Comparison of ENCODE assay signal across 8 cellular contexts in the genomic region with DNA sequence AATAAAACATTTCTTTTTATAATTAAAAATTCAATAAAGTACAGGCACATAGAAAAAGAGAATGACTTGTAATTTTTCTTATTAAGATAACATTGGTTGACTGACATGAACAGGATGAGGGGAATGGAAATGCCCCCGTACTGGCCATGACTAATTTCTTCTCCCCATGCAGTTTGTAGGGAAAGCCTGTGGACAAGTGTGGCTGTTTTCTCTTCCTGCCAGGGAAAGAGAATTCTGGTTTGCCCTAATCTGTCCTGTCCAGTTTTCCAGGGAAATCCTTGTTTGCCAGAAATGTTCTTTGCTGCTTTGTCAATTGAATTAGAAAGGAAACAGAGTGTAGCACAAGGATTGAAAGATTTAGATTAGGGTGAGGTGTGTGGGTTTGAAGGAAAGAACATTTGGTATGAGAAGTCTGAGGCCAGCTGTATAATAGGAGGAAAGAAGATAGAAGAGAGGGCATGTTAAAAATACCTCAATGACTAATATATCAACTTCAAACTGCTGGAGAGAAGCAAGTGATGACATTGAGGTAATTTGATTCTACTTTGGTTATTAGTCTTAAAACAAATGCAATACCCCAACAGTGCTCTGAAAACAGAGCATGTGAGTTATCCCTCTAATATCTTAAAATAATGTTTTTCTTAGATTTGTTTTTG.
A peak's percentile ranks its signal among the peaks of the same experiment; 100 is the strongest.
DNase-seq lines count a peak whose midpoint lies in the region; ATAC-seq lines count a peak whose summit lies in the region.

No MANE protein-coding gene starts in this region.

- ATAC-seq in GM18519 (IDR thresholded peaks at IDR 0.05; ENCODE audit: low FRiP score, unreplicated experiment): peak; percentile 86
- ATAC-seq in GM21576 (IDR thresholded peaks at IDR 0.05; ENCODE audit: unreplicated experiment): peak; percentile 88
- ATAC-seq in HG03432 (IDR thresholded peaks at IDR 0.05; ENCODE audit: unreplicated experiment): peak; percentile 95
- peak; percentile 90 for ATAC-seq in left ventricle myocardium superior
- no peak for ATAC-seq in activated CD8-positive, alpha-beta T cell treated with anti-CD3 and anti-CD28 coated beads, Interleukin-2, amount 10 ng/mL, durations not matched to agents 7 days and 5 days

- POLR2A ChIA-PET in activated CD8-positive, alpha-beta T cell treated with anti-CD3 and anti-CD28 coated beads, Interleukin-2, amount 10 ng/mL, durations not matched to agents 7 days and 5 days (lab: Charles Lee): no interaction called here

- H3K4me3 Mint-ChIP-seq in activated CD8-positive, alpha-beta T cell treated with anti-CD3 and anti-CD28 coated beads, Interleukin-2, amount 10 ng/mL, durations not matched to agents 7 days and 5 days: no peak overlapping the region

- H3K27ac Mint-ChIP-seq in activated CD8-positive, alpha-beta T cell treated with anti-CD3 and anti-CD28 coated beads, Interleukin-2, amount 10 ng/mL, durations not matched to agents 7 days and 5 days: no peak overlapping the region

- DNase-seq in left ventricle myocardium superior (no peak), NCI-H524 treated with DMSO at 0.1 percent for 48 hours (lab: John Stamatoyannopoulos, UW) (no peak), RKO (ENCODE audit: low spot score) (no peak), NCI-H1048 (lab: John Stamatoyannopoulos, UW) (no peak)
- DNase-seq in activated CD8-positive, alpha-beta T cell treated with anti-CD3 and anti-CD28 coated beads, Interleukin-2, amount 10 ng/mL, durations not matched to agents 7 days and 5 days: no peak

- H3K36me3 Mint-ChIP-seq in activated CD8-positive, alpha-beta T cell treated with anti-CD3 and anti-CD28 coated beads, Interleukin-2, amount 10 ng/mL, durations not matched to agents 7 days and 5 days (ENCODE audit: low read depth): no peaks in the 10 kb centered on the region

- no peaks in the 10 kb centered on the region for H3K9me3 Mint-ChIP-seq in activated CD8-positive, alpha-beta T cell treated with anti-CD3 and anti-CD28 coated beads, Interleukin-2, amount 10 ng/mL, durations not matched to agents 7 days and 5 days (ENCODE audit: insufficient read depth)

- intact Hi-C loops in left ventricle myocardium superior (cut with micrococcal nuclease): no loop called here

- CTCF ChIA-PET in activated CD8-positive, alpha-beta T cell treated with anti-CD3 and anti-CD28 coated beads, Interleukin-2, amount 10 ng/mL, durations not matched to agents 7 days and 5 days (lab: Charles Lee): no interaction called here

- H3K27me3 Mint-ChIP-seq in activated CD8-positive, alpha-beta T cell treated with anti-CD3 and anti-CD28 coated beads, Interleukin-2, amount 10 ng/mL, durations not matched to agents 7 days and 5 days (ENCODE audit: low read depth): no peaks in the 10 kb centered on the region

- no peaks in the 10 kb centered on the region for H3K4me1 Mint-ChIP-seq in activated CD8-positive, alpha-beta T cell treated with anti-CD3 and anti-CD28 coated beads, Interleukin-2, amount 10 ng/mL, durations not matched to agents 7 days and 5 days (ENCODE audit: low read depth)
